20 cellular contexts compared by ENCODE assay signal in the genomic region with DNA sequence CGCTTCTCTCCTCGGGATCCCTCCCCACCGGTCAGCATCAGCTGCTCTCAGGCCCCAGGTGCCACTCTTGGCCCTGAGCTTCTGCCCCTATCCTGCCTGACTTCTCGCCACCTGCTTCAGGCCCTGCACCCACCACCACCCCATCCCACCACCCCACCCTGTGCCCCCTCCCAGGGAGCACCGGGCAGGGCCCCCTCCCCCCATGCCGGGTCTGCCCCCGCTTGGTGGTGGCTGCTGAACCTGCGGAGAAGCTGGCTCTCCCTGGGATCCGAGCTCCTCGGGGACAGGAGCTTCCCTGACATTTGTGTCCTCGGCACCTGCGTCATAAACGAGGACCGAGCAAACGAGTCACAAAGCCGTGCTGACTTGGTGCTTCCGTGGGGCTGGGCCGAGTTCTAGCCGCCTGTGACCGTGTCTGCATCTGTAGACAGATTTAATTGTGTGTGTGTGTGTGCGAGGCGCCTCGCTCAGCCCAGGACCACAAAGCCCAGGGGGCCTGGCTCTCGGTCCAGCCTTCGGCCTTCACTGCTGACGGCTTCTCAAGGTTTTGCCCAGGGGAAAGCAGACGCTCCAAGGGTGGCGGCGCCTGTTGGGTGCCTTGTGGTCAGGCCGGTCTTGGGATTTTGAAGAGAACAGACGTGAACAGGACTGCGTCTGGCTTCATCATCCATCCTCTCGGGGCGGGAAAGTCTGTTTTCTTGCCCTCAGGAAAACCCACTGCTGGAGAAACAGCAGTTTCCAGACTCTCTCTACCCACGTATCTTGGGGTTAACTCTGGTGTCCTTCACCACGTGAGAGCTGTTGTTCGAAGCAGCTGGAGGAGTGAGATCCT.
DNase-seq lines count a peak whose midpoint lies in the region; ATAC-seq and TF ChIP-seq lines count a peak whose summit lies in the region.
"Had no signal": no experiment of that assay in that cellular context is flagged by ENCODE, and none has a peak within 500 bp of the region (broad histone marks: within the 10 kb centered on the region; RNA-seq: fewer than 3 reads in every experiment).

No MANE protein-coding gene starts in this region.

- no peaks in the 10 kb centered on the region for H3K4me1 Mint-ChIP-seq in activated naive CD4-positive, alpha-beta T cell treated with anti-CD3 and anti-CD28 coated beads, Interleukin-2, amount 10 ng/mL, durations not matched to agents 7 days and 5 days

- CTCF ChIA-PET in activated naive CD4-positive, alpha-beta T cell treated with anti-CD3 and anti-CD28 coated beads, Interleukin-2, amount 10 ng/mL, durations not matched to agents 7 days and 5 days (lab: Charles Lee): no interaction called here

- H3K4me1 ChIP-seq in RWPE2 (ENCODE audit: insufficient read depth, poor library complexity, severe bottlenecking): no peaks in the 10 kb centered on the region

- H3K9me3 Mint-ChIP-seq in activated naive CD4-positive, alpha-beta T cell treated with anti-CD3 and anti-CD28 coated beads, Interleukin-2, amount 10 ng/mL, durations not matched to agents 7 days and 5 days: no peaks in the 10 kb centered on the region

- ATAC-seq in RWPE2 (ENCODE audit: low read depth) (no peak), HG03442 (IDR thresholded peaks at IDR 0.05; ENCODE audit: unreplicated experiment) (no peak), GM19351 (IDR thresholded peaks at IDR 0.05; ENCODE audit: unreplicated experiment) (no peak)
- ATAC-seq: K562 had no signal

- H3K4me3 ChIP-seq in RWPE2 (ENCODE audit: severe bottlenecking): no peak overlapping the region
- H3K4me3 ChIP-seq: K562 had no signal

- H3K36me3 Mint-ChIP-seq in activated naive CD4-positive, alpha-beta T cell treated with anti-CD3 and anti-CD28 coated beads, Interleukin-2, amount 10 ng/mL, durations not matched to agents 7 days and 5 days: no peaks in the 10 kb centered on the region

- no peak overlapping the region for H3K27ac Mint-ChIP-seq in activated naive CD4-positive, alpha-beta T cell treated with anti-CD3 and anti-CD28 coated beads, Interleukin-2, amount 10 ng/mL, durations not matched to agents 7 days and 5 days
- H3K27ac Mint-ChIP-seq: B cell, H9 had no signal

- H3K36me3 ChIP-seq in RWPE2 (ENCODE audit: low read depth): no peaks in the 10 kb centered on the region

- H3K4me3 Mint-ChIP-seq in activated naive CD4-positive, alpha-beta T cell treated with anti-CD3 and anti-CD28 coated beads, Interleukin-2, amount 10 ng/mL, durations not matched to agents 7 days and 5 days: no peak overlapping the region
- H3K4me3 Mint-ChIP-seq: B cell, H9 had no signal

- H3K9me3 ChIP-seq in RWPE2 (ENCODE audit: severe bottlenecking): no peaks in the 10 kb centered on the region

- H3K27ac ChIP-seq in RWPE2 (ENCODE audit: poor library complexity, severe bottlenecking) (no peak overlapping the region), substantia nigra (ENCODE audit: low read depth, low read length, poor library complexity, severe bottlenecking) (no peak overlapping the region)

- TF ChIP-seq CTCF in RWPE2 (IDR thresholded peaks at IDR 0.05; ENCODE audit: poor library complexity, severe bottlenecking): no peak

- peak; percentile 6 for DNase-seq in activated naive CD4-positive, alpha-beta T cell treated with anti-CD3 and anti-CD28 coated beads, Interleukin-2, amount 50 U/mL, for 16 hours
- no peak for DNase-seq in activated naive CD4-positive, alpha-beta T cell treated with anti-CD3 and anti-CD28 coated beads, Interleukin-2, amount 10 ng/mL, durations not matched to agents 7 days and 5 days
- DNase-seq in RWPE2 (ENCODE audit: low spot score) (peak; percentile 48), islet precursor cell (peak; percentile 89), retina (peak; percentile 59), substantia nigra (lab: John Stamatoyannopoulos, UW) (no peak)
- DNase-seq: DMS79 treated with DMSO at 0.1 percent for 48 hours, MV-4-11, NCI-H1417, NCI-H187, NCI-H2107, NCI-H510A treated with DMSO at 0.1 percent for 48 hours, NCI-H774, OCI-M1, SHP77 had no signal

- H3K27me3 Mint-ChIP-seq in activated naive CD4-positive, alpha-beta T cell treated with anti-CD3 and anti-CD28 coated beads, Interleukin-2, amount 10 ng/mL, durations not matched to agents 7 days and 5 days: peaks cover 51% of the 10 kb centered on the region
- H3K27me3 Mint-ChIP-seq: B cell had no signal

- peaks cover 24% of the 10 kb centered on the region for H3K27me3 ChIP-seq in RWPE2 (ENCODE audit: insufficient read depth, poor library complexity, severe bottlenecking)

Comparison
In these comparisons a context has a peak if more than half of its experiments do, and no peak if none do; other contexts are left out.
1. DNase-seq: peak in activated naive CD4-positive, alpha-beta T cell treated with anti-CD3 and anti-CD28 coated beads, Interleukin-2, amount 50 U/mL, for 16 hours (single experiment), RWPE2 (single experiment), islet precursor cell (single experiment) and retina (single experiment); none in activated naive CD4-positive, alpha-beta T cell treated with anti-CD3 and anti-CD28 coated beads, Interleukin-2, amount 10 ng/mL, durations not matched to agents 7 days and 5 days (single experiment) and substantia nigra (0 of 49).